ENCODE assay signal across 8 cellular contexts in genomic region chr3:47381317-47382157, GRCh38. TPM values are rescaled to one million over a fixed set of nuclear protein-coding genes. Genes with fewer than 3 reads are reported as not detected.
DNase-seq lines count a peak whose midpoint lies in the region; ATAC-seq and TF ChIP-seq lines count a peak whose summit lies in the region.

No MANE protein-coding gene starts in this region.

- H3K79me2 ChIP-seq in hepatocyte: peaks cover 69% of the 10 kb centered on the region

- peak overlapping the region; percentile 41 for H2AFZ ChIP-seq in hepatocyte

- H3K4me3 ChIP-seq in GM12875 (ENCODE audit: low read depth, low read length) (peak overlapping the region; percentile 96), ascending aorta (peak overlapping the region; percentile 79 to 93), hepatocyte (peak overlapping the region; percentile 65)

- DNase-seq in NAMALWA (ENCODE audit: low spot score): peak; percentile 85
- DNase-seq in T-helper 2 cell treated with Interferon-gamma antibody and Interleukin-4, amounts not matched to agents 5 μg/mL and 100 μg/mL, for 36 hours (ENCODE audit: low spot score): peak; percentile 87
- peak; percentile 63 to 93 for DNase-seq in ascending aorta (ENCODE audit: low spot score in 2 of 2)
- peak; percentile 96 for DNase-seq in hepatocyte (ENCODE audit: low spot score)
- peak; percentile 94 for DNase-seq in retina
- no peak for DNase-seq in cerebellar nuclear complex (lab: John Stamatoyannopoulos, UW)

- peak overlapping the region; percentile 95 to 97 for H3K27ac ChIP-seq in ascending aorta
- H3K27ac ChIP-seq in hepatocyte: peak overlapping the region; percentile 98

- intact Hi-C loops in ascending aorta (cut with DNase I): loop anchor here (2.0 to 5.0 kb wide), 4 partner anchors 96 to 401 kb away; partner anchors contain the start of genes KIF9, KLHL18, SCAP and SETD2

- peak overlapping the region; percentile 99 for H3K4me3 Mint-ChIP-seq in T-helper 2 cell treated with Interferon-gamma antibody and Interleukin-4, amounts not matched to agents 5 μg/mL and 100 μg/mL, for 36 hours

- no peaks in the 10 kb centered on the region for H3K27me3 Mint-ChIP-seq in T-helper 2 cell treated with Interferon-gamma antibody and Interleukin-4, amounts not matched to agents 5 μg/mL and 100 μg/mL, for 36 hours (ENCODE audit: low read depth)

- ATAC-seq in HG02571 (IDR thresholded peaks at IDR 0.05; ENCODE audit: unreplicated experiment): peak; percentile 53

- peaks cover 26% of the 10 kb centered on the region for H3K4me1 Mint-ChIP-seq in T-helper 2 cell treated with Interferon-gamma antibody and Interleukin-4, amounts not matched to agents 5 μg/mL and 100 μg/mL, for 36 hours (ENCODE audit: low read depth)

- H3K9me3 Mint-ChIP-seq in T-helper 2 cell treated with Interferon-gamma antibody and Interleukin-4, amounts not matched to agents 5 μg/mL and 100 μg/mL, for 36 hours: no peaks in the 10 kb centered on the region

- no peaks in the 10 kb centered on the region for H3K9me2 ChIP-seq in hepatocyte (replicated peaks; ENCODE audit: insufficient read depth)

- peaks cover 13% of the 10 kb centered on the region for H3K36me3 Mint-ChIP-seq in T-helper 2 cell treated with Interferon-gamma antibody and Interleukin-4, amounts not matched to agents 5 μg/mL and 100 μg/mL, for 36 hours (ENCODE audit: low read depth)

- H3K4me1 ChIP-seq in ascending aorta (peaks cover 3 to 26% of the 10 kb centered on the region in 2 donors), hepatocyte (ENCODE audit: insufficient read depth) (peaks cover 32% of the 10 kb centered on the region)

- WGBS in hepatocyte (ENCODE audit: low lambda C conversion rate, missing lambda C conversion rate): 7% methylated on average over 39 of the region's 44 CpGs

- H3K27me3 ChIP-seq in ascending aorta: no peaks in the 10 kb centered on the region
- no peaks in the 10 kb centered on the region for H3K27me3 ChIP-seq in hepatocyte

- H3K4me2 ChIP-seq in hepatocyte: peak overlapping the region; percentile 98

- TF ChIP-seq CTCF in GM12875 (IDR thresholded peaks at IDR 0.05; ENCODE audit: borderline replicate concordance, insufficient read depth, low read depth, low read length): no peak
- no peak for TF ChIP-seq CTCF in ascending aorta (IDR thresholded peaks at IDR 0.05)
- no peak for TF ChIP-seq CTCF in hepatocyte (IDR thresholded peaks at IDR 0.05; ENCODE audit: poor library complexity)

- H3K27ac Mint-ChIP-seq in T-helper 2 cell treated with Interferon-gamma antibody and Interleukin-4, amounts not matched to agents 5 μg/mL and 100 μg/mL, for 36 hours: peak overlapping the region; percentile 100

- no peaks in the 10 kb centered on the region for H3K9me3 ChIP-seq in ascending aorta
- no peaks in the 10 kb centered on the region for H3K9me3 ChIP-seq in hepatocyte (ENCODE audit: low read depth)

- H3K36me3 ChIP-seq in ascending aorta (no peaks in the 10 kb centered on the region), hepatocyte (replicated peaks; ENCODE audit: insufficient read depth, low read depth) (no peaks in the 10 kb centered on the region)

- H4K20me1 ChIP-seq in hepatocyte (ENCODE audit: insufficient read depth, poor library complexity, severe bottlenecking): peaks cover 39% of the 10 kb centered on the region

RNA-seq across cellular contexts. Expression of gene PTPN23, which starts 0.7 kb away (rescaled TPM):
- 35.2 TPM for total RNA-seq in ascending aorta
- 7.4 and 11.9 TPM in 2 replicates for total RNA-seq in hepatocyte
- 20.5 and 22.8 TPM in 2 replicates for polyA plus RNA-seq in hepatocyte

Comparison
In these comparisons a context has a peak if more than half of its experiments do, and no peak if none do; other contexts are left out.
1. DNase-seq: peak in NAMALWA (single experiment), T-helper 2 cell treated with Interferon-gamma antibody and Interleukin-4, amounts not matched to agents 5 μg/mL and 100 μg/mL, for 36 hours (single experiment), ascending aorta (2 of 2), hepatocyte (single experiment) and retina (single experiment); none in cerebellar nuclear complex (0 of 2).
2. Peak in every context shown above with its lines, with median percentiles within 50 percentile points of each other: H3K4me3 ChIP-seq.